In the genomic region with DNA sequence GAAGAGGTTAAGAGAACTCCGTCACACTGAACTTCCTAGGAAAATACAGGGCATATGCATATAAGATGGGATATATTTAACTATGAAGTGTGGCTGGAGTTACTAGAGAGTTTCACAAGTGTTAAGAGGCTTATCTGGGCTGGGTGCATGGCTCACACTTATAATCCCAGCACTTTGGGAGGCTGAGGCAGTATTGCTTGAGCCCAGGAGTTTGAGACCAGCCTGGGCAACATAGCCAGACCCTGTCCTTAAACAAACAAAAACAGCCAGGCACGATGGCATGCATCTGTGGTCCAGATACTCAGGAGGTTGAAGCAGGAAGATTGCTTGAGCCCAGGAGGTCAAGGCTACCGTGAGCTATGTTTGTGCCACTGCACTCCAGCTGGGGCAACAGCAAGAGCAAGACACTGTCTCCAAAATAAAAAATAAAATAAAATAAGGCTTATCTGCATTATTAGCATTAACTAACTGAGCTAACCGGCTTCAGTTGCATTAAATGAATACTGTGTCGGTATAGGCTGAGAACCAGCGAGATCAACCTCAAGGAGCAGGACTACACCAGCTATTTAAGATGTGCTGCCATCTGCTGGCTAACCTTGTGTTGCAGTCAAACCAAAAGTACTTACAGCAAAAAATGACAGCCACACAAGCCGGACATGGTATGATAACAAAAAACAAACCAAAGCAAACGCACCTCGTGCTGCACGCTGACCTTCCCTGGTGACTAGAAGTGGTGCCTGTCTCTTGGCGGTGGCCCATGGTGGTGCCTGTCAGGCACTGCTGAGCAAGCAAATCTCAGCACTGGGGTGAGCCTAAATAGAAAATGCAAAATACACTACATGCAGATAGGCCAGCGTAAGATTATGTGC, we compare ENCODE assay signal across 8 cellular contexts. TPM values are rescaled to one million over a fixed set of nuclear protein-coding genes. Genes with fewer than 3 reads are reported as not detected.
A peak's percentile ranks its signal among the peaks of the same experiment; 100 is the strongest.
DNase-seq lines count a peak whose midpoint lies in the region; ATAC-seq, FAIRE-seq and TF ChIP-seq lines count a peak whose summit lies in the region.

No MANE protein-coding gene starts in this region.

- H3K27me3 ChIP-seq in HepG2 (ENCODE audit: control insufficient read depth in 1 of 2, insufficient read depth in 2 of 2, low read length in 2 of 2), result no peaks in the 10 kb centered on the region

- H3K9me3 ChIP-seq in HEK293 (ENCODE audit: control insufficient read depth, insufficient read depth, low read depth, low read length) (no peaks in the 10 kb centered on the region), HepG2 (ENCODE audit: low read length) (no peaks in the 10 kb centered on the region)

- no TSS peak for BruUV-seq in HepG2 (replicated peaks; lab: Mats Ljungman, UMichigan)

- no peaks in the 10 kb centered on the region for H3K36me3 Mint-ChIP-seq in chondrocyte (ENCODE audit: low read depth)

- no peaks in the 10 kb centered on the region for H3K79me2 ChIP-seq in HepG2 (ENCODE audit: insufficient read depth, low read length)

- H3K4me2 ChIP-seq in HepG2 (ENCODE audit: low read depth, low read length), result peak overlapping the region; percentile 63

- no peak overlapping the region for H3K4me3 Mint-ChIP-seq in chondrocyte (ENCODE audit: unreplicated experiment)

- peaks cover 38% of the 10 kb centered on the region for H3K4me1 Mint-ChIP-seq in chondrocyte (ENCODE audit: low read depth)

- 17% methylated on average over 12 of the region's 12 CpGs for WGBS in HepG2 (ENCODE audit: low lambda C conversion rate)

- no peak overlapping the region for H2AFZ ChIP-seq in HepG2 (ENCODE audit: low read length)

- H3K4me3 ChIP-seq in HEK293 (ENCODE audit: low read depth, low read length), result no peak overlapping the region
- H3K4me3 ChIP-seq in HepG2 (replicated peaks in 1 of 3; ENCODE audit: insufficient read depth in 1 of 3, low read depth in 2 of 3, low read length in 3 of 3), result peak overlapping the region in 1 of 3 experiments; percentile 32; a peak in 1 of 6 replicates

- H3K9me3 Mint-ChIP-seq in chondrocyte (ENCODE audit: low read depth), result no peaks in the 10 kb centered on the region

- peak; percentile 92 for FAIRE-seq in HepG2 (lab: Jason Lieb, UNC)

- CTCF ChIA-PET in HEK293 (lab: Yijun Ruan, JAX) (interaction anchor here (0.6 to 2.9 kb wide), 42 partner anchors 8 to 329 kb away, joined by 3 to 29 read pairs (median 5); a partner anchor contains a TSS), HepG2 (lab: Yijun Ruan, JAX; ENCODE audit: low intra/inter-chr PET ratio, low total read pairs) (interaction anchor here (1.1 to 1.3 kb wide), 3 partner anchors 19 to 152 kb away, joined by 3 to 6 read pairs (median 4); a partner anchor contains a TSS)

- POLR2A ChIA-PET in HEK293 (lab: Yijun Ruan, JAX) (interaction anchor here (1.0 to 1.7 kb wide), 2 partner anchors 19 to 20 kb away, joined by 3 to 6 read pairs; a partner anchor contains a TSS), HepG2 (lab: Yijun Ruan, JAX) (interaction anchor here (2.1 kb wide), 1 partner anchor 19 kb away, joined by 9 read pairs; a partner anchor contains a TSS)

- H3K9ac ChIP-seq in HepG2 (ENCODE audit: insufficient read depth, low read depth, low read length), result no peak overlapping the region

- TF ChIP-seq POLR2A in HepG2 (IDR thresholded peaks at IDR 0.05; ENCODE audit: insufficient read depth in 1 of 2, low read depth in 2 of 2, low read length in 2 of 2), result no peak

- intact Hi-C loops in HepG2 (cut with micrococcal nuclease; ENCODE audit: unreplicated experiment), result loop anchor here (1.0 to 5.0 kb wide), 2 partner anchors 19 to 154 kb away; no protein-coding TSS in a partner anchor

- in situ Hi-C loops in HepG2 (cut with HindIII; ENCODE audit: extremely low pct_ligation_motif_present, low pct_unique_long_range_greater_than_20kb), result no loop called here

- no peaks in the 10 kb centered on the region for H4K20me1 ChIP-seq in HepG2 (ENCODE audit: insufficient read depth, low read length)

- H3K4me1 ChIP-seq in HEK293 (ENCODE audit: control insufficient read depth, insufficient read depth, low read length), result no peaks in the 10 kb centered on the region
- H3K4me1 ChIP-seq in HepG2 (ENCODE audit: insufficient read depth, low read length), result peaks cover 25% of the 10 kb centered on the region

- peak; percentile 79 for ATAC-seq in HepG2
- no peak for ATAC-seq in GM21423 (IDR thresholded peaks at IDR 0.05; ENCODE audit: unreplicated experiment)

- DNase-seq in COR-L47 (lab: John Stamatoyannopoulos, UW) (peak; percentile 66), NCI-H446 (lab: John Stamatoyannopoulos, UW) (peak; percentile 89 to 91), chondrocyte (ENCODE audit: low spot score) (no peak), HepG2 (ENCODE audit: low spot score) (peak; percentile 66)
- peak; percentile 64 to 71 for DNase-seq in activated CD4-positive, alpha-beta T cell treated with anti-CD3 and anti-CD28 coated beads for 24 hours (ENCODE audit: low read depth in 2 of 2)
- DNase-seq in stimulated activated CD4-positive, alpha-beta T cell treated with anti-CD3 and anti-CD28 coated beads, Interleukin-4, amount 100 ng/mL, for 24 hours, result peak; percentile 78

- H3K36me3 ChIP-seq in HEK293 (ENCODE audit: control insufficient read depth in 2 of 2, insufficient read depth in 1 of 2, low read length in 2 of 2), result no peaks in the 10 kb centered on the region; a peak in 1 of 3 replicates
- no peaks in the 10 kb centered on the region for H3K36me3 ChIP-seq in HepG2 (replicated peaks in 1 of 2; ENCODE audit: control insufficient read depth in 1 of 2, insufficient read depth in 2 of 2, low read length in 2 of 2)

- 0 out of 2 replicates have a peak, but pooled peaks have one; percentile 29 for TF ChIP-seq RAD21 in HepG2 (CRISPR knock-in tag; IDR thresholded peaks at IDR 0.05)

- no peaks in the 10 kb centered on the region for H3K27me3 Mint-ChIP-seq in chondrocyte (ENCODE audit: low read depth)

- TF ChIP-seq EP300 in HepG2 (IDR thresholded peaks at IDR 0.05; ENCODE audit: low read depth in 2 of 2, low read length in 2 of 2), result no peak
- TF ChIP-seq EP300 in HepG2 (CRISPR knock-in tag; IDR thresholded peaks at IDR 0.05; ENCODE audit: borderline replicate concordance), result no peak

- H3K27ac Mint-ChIP-seq in chondrocyte (ENCODE audit: unreplicated experiment), result peak overlapping the region; percentile 41

- peak; percentile 67 for TF ChIP-seq CTCF in HEK293 (tag by site-specific recombination; IDR thresholded peaks at IDR 0.05)
- peak; percentile 87 for TF ChIP-seq CTCF in chondrocyte (IDR thresholded peaks at IDR 0.05)
- TF ChIP-seq CTCF in HepG2 (CRISPR knock-in tag; IDR thresholded peaks at IDR 0.05), result peak; percentile 82

- H3K27ac ChIP-seq in HEK293 (ENCODE audit: extremely low read depth, low read depth, low read length) (no peak overlapping the region), HepG2 (ENCODE audit: extremely low read length, insufficient read depth, low read length) (no peak overlapping the region)

RNA-seq across cellular contexts. Expression of a gene that starts 19.7 kb away (rescaled TPM):
- total RNA-seq in chondrocyte (12.4 to 14.4 TPM (median 13.6 TPM) in 3 replicates), HepG2 (2016; rRNA removed; fragmentation: Illumina TruSeq; extraction: Trizol) (17.1 and 26.2 TPM in 2 replicates)
- total RNA-seq in HepG2 (2016; cell fraction: cytosol; rRNA removed; fragmentation: Illumina TruSeq; extraction: Trizol; ENCODE audit: low read depth), result 1.6 and 1.9 TPM in 2 replicates
- 17.2 and 24.7 TPM in 2 replicates for total RNA-seq in HepG2 (2016; cell fraction: insoluble cytoplasmic fraction; rRNA removed; fragmentation: Illumina TruSeq; extraction: Trizol)
- total RNA-seq in HepG2 (2016; cell fraction: membrane; rRNA removed; fragmentation: Illumina TruSeq; extraction: Trizol), result 6.4 and 7.5 TPM in 2 replicates
- 10.1 and 10.3 TPM in 2 replicates for total RNA-seq in HepG2 (2016; cell fraction: nucleus; rRNA removed; fragmentation: Illumina TruSeq; extraction: Trizol)
- polyA plus RNA-seq in HepG2 (2011; rRNA removed), result 5.2 and 6.6 TPM in 2 replicates
- polyA plus RNA-seq in HepG2 (2011; cell fraction: cytosol; rRNA removed), result 3.7 and 5.8 TPM in 2 replicates
- polyA plus RNA-seq in HepG2 (2011; cell fraction: nucleus; rRNA removed), result 1.4 and 1.8 TPM in 2 replicates
- polyA plus RNA-seq in HepG2 (2012), result 5.8 and 6.2 TPM in 2 replicates
- 0.75 and 0.76 TPM in 2 replicates for polyA plus RNA-seq in HepG2 (2016; cell fraction: cytosol; fragmentation: Illumina TruSeq; extraction: Trizol; ENCODE audit: low read depth)
- polyA plus RNA-seq in HepG2 (2016; cell fraction: insoluble cytoplasmic fraction; fragmentation: Illumina TruSeq; extraction: Trizol; ENCODE audit: low read depth), result 14.3 and 15.3 TPM in 2 replicates
- polyA plus RNA-seq in HepG2 (2016; cell fraction: membrane; fragmentation: Illumina TruSeq; extraction: Trizol; ENCODE audit: low read depth), result 1.9 and 2.2 TPM in 2 replicates
- 9.4 and 10.1 TPM in 2 replicates for polyA plus RNA-seq in HepG2 (2016; cell fraction: nucleus; fragmentation: Illumina TruSeq; extraction: Trizol; ENCODE audit: insufficient read depth, low read depth)
- polyA minus RNA-seq in HepG2 (2011; rRNA and poly(A)+ RNA removed; ENCODE audit: low replicate concordance), result 8.1 and 27.8 TPM in 2 replicates
- polyA minus RNA-seq in HepG2 (2011; cell fraction: cytosol; rRNA and poly(A)+ RNA removed), result 9.4 and 10.2 TPM in 2 replicates
- polyA minus RNA-seq in HepG2 (2011; cell fraction: nucleus; rRNA and poly(A)+ RNA removed), result 7.9 and 9.2 TPM in 2 replicates

RNA-seq across cellular contexts. Expression of a gene that starts 57.2 kb away (rescaled TPM):
- total RNA-seq in chondrocyte (2.5 to 3.8 TPM (median 3.7 TPM) in 3 replicates), HepG2 (2016; rRNA removed; fragmentation: Illumina TruSeq; extraction: Trizol) (1.1 and 1.9 TPM in 2 replicates)
- 0.30 TPM in 1 of 2 replicates, not detected in the other for total RNA-seq in HepG2 (2016; cell fraction: cytosol; rRNA removed; fragmentation: Illumina TruSeq; extraction: Trizol; ENCODE audit: low read depth)
- 1.5 and 2.0 TPM in 2 replicates for total RNA-seq in HepG2 (2016; cell fraction: insoluble cytoplasmic fraction; rRNA removed; fragmentation: Illumina TruSeq; extraction: Trizol)
- total RNA-seq in HepG2 (2016; cell fraction: membrane; rRNA removed; fragmentation: Illumina TruSeq; extraction: Trizol), result 0.56 and 0.72 TPM in 2 replicates
- total RNA-seq in HepG2 (2016; cell fraction: nucleus; rRNA removed; fragmentation: Illumina TruSeq; extraction: Trizol), result 1.6 and 1.8 TPM in 2 replicates
- 1.1 and 1.3 TPM in 2 replicates for polyA plus RNA-seq in HepG2 (2011; rRNA removed)
- 0.79 and 1.5 TPM in 2 replicates for polyA plus RNA-seq in HepG2 (2011; cell fraction: cytosol; rRNA removed)
- 0.96 and 1.2 TPM in 2 replicates for polyA plus RNA-seq in HepG2 (2011; cell fraction: nucleus; rRNA removed)
- polyA plus RNA-seq in HepG2 (2012), result 0.86 and 2.4 TPM in 2 replicates
- 0.16 and 0.29 TPM in 2 replicates for polyA plus RNA-seq in HepG2 (2016; cell fraction: cytosol; fragmentation: Illumina TruSeq; extraction: Trizol; ENCODE audit: low read depth)
- 1.5 and 1.7 TPM in 2 replicates for polyA plus RNA-seq in HepG2 (2016; cell fraction: insoluble cytoplasmic fraction; fragmentation: Illumina TruSeq; extraction: Trizol; ENCODE audit: low read depth)
- 0.36 and 0.65 TPM in 2 replicates for polyA plus RNA-seq in HepG2 (2016; cell fraction: membrane; fragmentation: Illumina TruSeq; extraction: Trizol; ENCODE audit: low read depth)
- 1.5 and 2.9 TPM in 2 replicates for polyA plus RNA-seq in HepG2 (2016; cell fraction: nucleus; fragmentation: Illumina TruSeq; extraction: Trizol; ENCODE audit: insufficient read depth, low read depth)
- 3.0 and 5.1 TPM in 2 replicates for polyA minus RNA-seq in HepG2 (2011; rRNA and poly(A)+ RNA removed; ENCODE audit: low replicate concordance)
- 1.1 and 1.5 TPM in 2 replicates for polyA minus RNA-seq in HepG2 (2011; cell fraction: cytosol; rRNA and poly(A)+ RNA removed)
- 5.2 and 6.3 TPM in 2 replicates for polyA minus RNA-seq in HepG2 (2011; cell fraction: nucleus; rRNA and poly(A)+ RNA removed)
